Comparison of ENCODE assay signal across 10 cellular contexts in genomic region chr22:18544563-18544962, GRCh38. TPM values are rescaled to one million over a fixed set of nuclear protein-coding genes. Genes with fewer than 3 reads are reported as not detected.
"Had no signal": no experiment of that assay in that cellular context is flagged by ENCODE, and none has a peak within 500 bp of the region (broad histone marks: within the 10 kb centered on the region; RNA-seq: fewer than 3 reads in every experiment).

No MANE protein-coding gene starts in this region.

RNA-seq across cellular contexts. Expression of gene TMEM191B, which starts 17.0 kb away (rescaled TPM):
- total RNA-seq: subcutaneous adipose tissue, thoracic aorta, urinary bladder, vagina had no signal

RNA-seq across cellular contexts. Expression of gene GGTLC3, which starts 26.6 kb away (rescaled TPM):
- total RNA-seq: stomach, subcutaneous adipose tissue, suprapubic skin, temporal lobe, thoracic aorta, tibial nerve, transverse colon, urinary bladder, uterus, vagina had no signal
- polyA plus RNA-seq: urinary bladder had no signal
